In the genomic region with DNA sequence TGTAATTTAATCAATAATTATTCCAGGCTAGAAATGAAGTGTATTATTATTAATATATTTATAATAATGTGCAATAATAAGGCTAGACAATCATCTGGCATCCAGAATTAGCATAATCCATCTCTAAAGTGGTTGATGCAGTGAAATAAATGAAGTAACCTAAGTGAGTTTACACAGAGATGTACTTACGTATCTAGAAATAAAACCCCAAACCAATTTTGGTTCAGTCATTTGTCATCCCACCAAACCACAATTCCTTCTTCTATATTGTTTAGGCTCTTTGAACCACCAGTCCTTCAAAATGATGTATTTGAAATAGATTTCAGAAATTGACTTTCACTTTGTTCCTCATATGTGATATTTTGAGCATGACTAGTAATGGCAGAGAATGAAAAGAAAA, we compare ENCODE assay signal across 10 cellular contexts.
"Had no signal": no experiment of that assay in that cellular context is flagged by ENCODE, and none has a peak within 500 bp of the region (broad histone marks: within the 10 kb centered on the region; RNA-seq: fewer than 3 reads in every experiment).

No MANE protein-coding gene starts in this region.

- DNase-seq: H7, HFFc6, KG1 had no signal

- H3K9me3 ChIP-seq: HAP-1 had no signal

- H3K36me3 ChIP-seq: HAP-1 had no signal

- H3K27ac ChIP-seq: HL-60 had no signal

- H3K4me2 ChIP-seq: GM23338 had no signal

- FAIRE-seq: H1, HepG2 had no signal

- H2AFZ ChIP-seq: GM23338 had no signal

- H3K4me1 ChIP-seq: HAP-1 had no signal

- H3K4me1 Mint-ChIP-seq: IgD-negative memory B cell had no signal

- H3K27ac Mint-ChIP-seq: GM23338, HFFc6, IgD-negative memory B cell had no signal

- ATAC-seq: GM23338, HCT116, HepG2 had no signal

- H3K27me3 Mint-ChIP-seq: IgD-negative memory B cell had no signal

- H3K4me3 Mint-ChIP-seq: GM23338, HFFc6, IgD-negative memory B cell had no signal

- H3K4me3 ChIP-seq: GM23338, HAP-1 had no signal

- H3K9me3 Mint-ChIP-seq: GM23338 had no signal
